Comparison of ENCODE assay signal across 14 cellular contexts in genomic region chr20:10559266-10559665, GRCh38.
A peak's percentile ranks its signal among the peaks of the same experiment; 100 is the strongest.
DNase-seq lines count a peak whose midpoint lies in the region; ATAC-seq and TF ChIP-seq lines count a peak whose summit lies in the region.
"Had no signal": no experiment of that assay in that cellular context is flagged by ENCODE, and none has a peak within 500 bp of the region (broad histone marks: within the 10 kb centered on the region; RNA-seq: fewer than 3 reads in every experiment).

No MANE protein-coding gene starts in this region.

- intact Hi-C loops in left ventricle myocardium inferior (cut with micrococcal nuclease): loop anchor here (5.0 kb wide), 1 partner anchor 713 kb away; no protein-coding TSS in a partner anchor
- intact Hi-C loops in left cardiac atrium (cut with DNase I): no loop called here
- intact Hi-C loops in vagina (cut with DNase I): loop anchor here (10.0 kb wide), 2 partner anchors 46 to 716 kb away; no protein-coding TSS in a partner anchor
- intact Hi-C loops in naive thymus-derived CD4-positive, alpha-beta T cell (cut with micrococcal nuclease): loop anchor here in 1 of 2 donors (2.0 to 5.0 kb wide), 2 partner anchors 114 to 1333 kb away; partner anchors contain the start of gene JAG1

- H3K9me3 ChIP-seq in left ventricle myocardium inferior (replicated peaks): no peaks in the 10 kb centered on the region
- H3K9me3 ChIP-seq in SJSA1 (replicated peaks): no peaks in the 10 kb centered on the region
- no peaks in the 10 kb centered on the region for H3K9me3 ChIP-seq in hepatocyte (ENCODE audit: low read depth)
- no peaks in the 10 kb centered on the region for H3K9me3 ChIP-seq in vagina
- H3K9me3 ChIP-seq in naive thymus-derived CD4-positive, alpha-beta T cell (ENCODE audit: control insufficient read depth in 2 of 3, low read length in 3 of 3): no peaks in the 10 kb centered on the region
- H3K9me3 ChIP-seq: spleen had no signal

- H4K20me1 ChIP-seq in hepatocyte (ENCODE audit: insufficient read depth, poor library complexity, severe bottlenecking): no peaks in the 10 kb centered on the region

- peaks cover 0 to 7% (median 0%) of the 10 kb centered on the region in 11 donors for H3K9me3 Mint-ChIP-seq in naive thymus-derived CD4-positive, alpha-beta T cell
- H3K9me3 Mint-ChIP-seq: activated CD4-positive, alpha-beta memory T cell treated with anti-CD3 and anti-CD28 coated beads, Interleukin-2, amount 10 ng/mL, durations not matched to agents 7 days and 5 days had no signal

- no peak for TF ChIP-seq POLR2A in vagina (IDR thresholded peaks at IDR 0.05)

- H3K4me3 ChIP-seq in left ventricle myocardium inferior (no peak overlapping the region), SJSA1 (no peak overlapping the region), hepatocyte (no peak overlapping the region), vagina (no peak overlapping the region)
- H3K4me3 ChIP-seq in naive thymus-derived CD4-positive, alpha-beta T cell (ENCODE audit: low read length): no peak overlapping the region
- H3K4me3 ChIP-seq: SK-N-MC, spleen had no signal

- H3K27ac Mint-ChIP-seq in naive thymus-derived CD4-positive, alpha-beta T cell: peak overlapping the region in 3 of 9 donors; percentile 18 to 27 (median 26)
- H3K27ac Mint-ChIP-seq: activated CD4-positive, alpha-beta memory T cell treated with anti-CD3 and anti-CD28 coated beads, Interleukin-2, amount 10 ng/mL, durations not matched to agents 7 days and 5 days; stimulated activated naive B cell treated with anti-CD40 and anti-IgM and Interleukin-4, amounts not matched to agents 10 μg/mL and 1 μg/mL and 100 μg/mL, for 72 hours had no signal

- no peak overlapping the region for H3K4me3 Mint-ChIP-seq in naive thymus-derived CD4-positive, alpha-beta T cell
- H3K4me3 Mint-ChIP-seq: activated CD4-positive, alpha-beta memory T cell treated with anti-CD3 and anti-CD28 coated beads, Interleukin-2, amount 10 ng/mL, durations not matched to agents 7 days and 5 days; stimulated activated naive B cell treated with anti-CD40 and anti-IgM and Interleukin-4, amounts not matched to agents 10 μg/mL and 1 μg/mL and 100 μg/mL, for 72 hours had no signal

- CTCF ChIA-PET in naive thymus-derived CD4-positive, alpha-beta T cell (lab: Charles Lee): no interaction called here

- peaks cover 20% of the 10 kb centered on the region for H3K4me1 ChIP-seq in left ventricle myocardium inferior
- H3K4me1 ChIP-seq in SJSA1 (replicated peaks): peaks cover 57% of the 10 kb centered on the region
- H3K4me1 ChIP-seq in hepatocyte (ENCODE audit: insufficient read depth): peaks cover 19% of the 10 kb centered on the region
- H3K4me1 ChIP-seq in vagina: peaks cover 34% of the 10 kb centered on the region
- no peaks in the 10 kb centered on the region for H3K4me1 ChIP-seq in naive thymus-derived CD4-positive, alpha-beta T cell (ENCODE audit: control insufficient read depth in 2 of 2, insufficient read depth in 2 of 2, low read length in 2 of 2)

- TF ChIP-seq CTCF in left ventricle myocardium inferior (IDR thresholded peaks at IDR 0.05; ENCODE audit: borderline replicate concordance) (no peak), hepatocyte (IDR thresholded peaks at IDR 0.05; ENCODE audit: poor library complexity) (no peak), vagina (IDR thresholded peaks at IDR 0.05) (no peak)

- H3K27me3 Mint-ChIP-seq in naive thymus-derived CD4-positive, alpha-beta T cell: peaks cover 0 to 2% (median 0%) of the 10 kb centered on the region in 5 donors
- H3K27me3 Mint-ChIP-seq: activated CD4-positive, alpha-beta memory T cell treated with anti-CD3 and anti-CD28 coated beads, Interleukin-2, amount 10 ng/mL, durations not matched to agents 7 days and 5 days; stimulated activated naive B cell treated with anti-CD40 and anti-IgM and Interleukin-4, amounts not matched to agents 10 μg/mL and 1 μg/mL and 100 μg/mL, for 72 hours had no signal

- peak overlapping the region; percentile 43 for H3K4me2 ChIP-seq in hepatocyte

- DNase-seq in left ventricle myocardium inferior (no peak), left cardiac atrium (no peak), SJSA1 (ENCODE audit: low read depth in 1 of 2, low spot score in 2 of 2) (peak in 1 of 2 experiments; percentile 31), hepatocyte (ENCODE audit: low spot score) (no peak), vagina (ENCODE audit: extremely low spot score in 2 of 2) (no peak), RPMI8226 (no peak), SHP77 (lab: John Stamatoyannopoulos, UW) (no peak)
- DNase-seq in naive thymus-derived CD4-positive, alpha-beta T cell: no peak
- DNase-seq: erythroblast; NCI-H1105; spleen; stimulated activated naive B cell treated with anti-CD40 and anti-IgM and Interleukin-4, amounts not matched to agents 10 μg/mL and 1 μg/mL and 100 μg/mL, for 72 hours had no signal

- H3K36me3 ChIP-seq in left ventricle myocardium inferior (peaks cover 7% of the 10 kb centered on the region), SJSA1 (no peaks in the 10 kb centered on the region), hepatocyte (replicated peaks; ENCODE audit: insufficient read depth, low read depth) (no peaks in the 10 kb centered on the region), vagina (no peaks in the 10 kb centered on the region)
- H3K36me3 ChIP-seq in naive thymus-derived CD4-positive, alpha-beta T cell (ENCODE audit: control insufficient read depth in 2 of 3, insufficient read depth in 3 of 3, low read length in 3 of 3): no peaks in the 10 kb centered on the region

- H3K27ac ChIP-seq in left ventricle myocardium inferior (replicated peaks) (peak overlapping the region; percentile 18), SJSA1 (peak overlapping the region; percentile 84), hepatocyte (peak overlapping the region; percentile 60), vagina (peak overlapping the region; percentile 2)
- no peak overlapping the region for H3K27ac ChIP-seq in naive thymus-derived CD4-positive, alpha-beta T cell (ENCODE audit: low read depth, low read length)
- H3K27ac ChIP-seq: SK-N-MC, spleen had no signal

- peaks cover 5 to 42% (median 17%) of the 10 kb centered on the region in 7 donors for H3K4me1 Mint-ChIP-seq in naive thymus-derived CD4-positive, alpha-beta T cell
- H3K4me1 Mint-ChIP-seq: stimulated activated naive B cell treated with anti-CD40 and anti-IgM and Interleukin-4, amounts not matched to agents 10 μg/mL and 1 μg/mL and 100 μg/mL, for 72 hours had no signal

- H3K36me3 Mint-ChIP-seq in naive thymus-derived CD4-positive, alpha-beta T cell: peaks cover 11 to 65% (median 40%) of the 10 kb centered on the region in 5 donors

- H3K79me2 ChIP-seq in hepatocyte: no peaks in the 10 kb centered on the region

- ATAC-seq in left cardiac atrium: no peak
- ATAC-seq in naive thymus-derived CD4-positive, alpha-beta T cell: no peak
- ATAC-seq: stimulated activated naive B cell treated with anti-CD40 and anti-IgM and Interleukin-4, amounts not matched to agents 10 μg/mL and 1 μg/mL and 100 μg/mL, for 72 hours had no signal

- H2AFZ ChIP-seq in hepatocyte: no peak overlapping the region

- H3K27me3 ChIP-seq in left ventricle myocardium inferior (ENCODE audit: low read depth): no peaks in the 10 kb centered on the region
- H3K27me3 ChIP-seq in SJSA1 (replicated peaks): no peaks in the 10 kb centered on the region
- H3K27me3 ChIP-seq in hepatocyte: no peaks in the 10 kb centered on the region
- no peaks in the 10 kb centered on the region for H3K27me3 ChIP-seq in vagina
- H3K27me3 ChIP-seq in naive thymus-derived CD4-positive, alpha-beta T cell (ENCODE audit: control insufficient read depth in 2 of 2, insufficient read depth in 2 of 2, low read length in 2 of 2): no peaks in the 10 kb centered on the region
- H3K27me3 ChIP-seq: spleen had no signal

- POLR2A ChIA-PET in naive thymus-derived CD4-positive, alpha-beta T cell (lab: Charles Lee): no interaction called here

- H3K9me2 ChIP-seq in hepatocyte (replicated peaks; ENCODE audit: insufficient read depth): no peaks in the 10 kb centered on the region

Comparison
In these comparisons a context has a peak if more than half of its experiments do, and no peak if none do; other contexts are left out.
1. intact Hi-C loops: an anchor here in left ventricle myocardium inferior (5.0 kb wide) and vagina (10.0 kb wide); none called in left cardiac atrium.